ENCODE assay signal across 10 cellular contexts in the genomic region with DNA sequence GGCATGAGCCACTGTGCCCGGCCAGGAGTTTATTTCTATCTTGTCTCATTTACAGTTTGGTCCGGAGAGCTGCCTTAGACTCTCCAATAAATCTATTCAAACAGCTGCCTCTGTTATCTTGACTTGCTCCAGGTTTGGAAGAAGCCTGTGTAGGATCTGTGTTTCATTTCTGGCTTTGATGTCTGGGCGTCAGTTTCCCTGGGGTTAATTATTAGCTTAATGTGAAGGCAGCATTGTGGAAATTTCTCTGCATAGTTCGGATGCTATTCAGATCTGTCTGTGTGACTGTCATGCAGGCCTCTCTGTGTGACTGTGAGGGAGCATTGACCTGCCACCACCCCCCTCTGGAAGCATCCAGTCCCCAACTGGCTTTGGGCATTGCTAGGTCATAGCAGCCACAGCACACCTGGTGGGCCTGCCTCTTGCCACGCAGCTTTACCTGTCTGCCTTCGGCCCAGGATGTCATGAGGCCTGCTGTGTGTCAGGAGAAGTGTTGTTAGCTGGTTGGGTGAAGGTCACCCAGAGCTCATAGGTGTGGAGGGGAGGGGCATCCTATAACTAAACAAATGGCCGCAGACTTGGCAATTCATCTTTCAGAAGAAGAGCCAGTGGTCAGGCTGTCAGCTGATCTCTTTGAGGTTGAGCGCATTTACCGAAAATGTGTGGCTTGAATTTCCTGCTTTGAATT. TPM values are rescaled to one million over a fixed set of nuclear protein-coding genes. Genes with fewer than 3 reads are reported as not detected.
DNase-seq lines count a peak whose midpoint lies in the region; ATAC-seq and TF ChIP-seq lines count a peak whose summit lies in the region.
"Had no signal": no experiment of that assay in that cellular context is flagged by ENCODE, and none has a peak within 500 bp of the region (broad histone marks: within the 10 kb centered on the region; RNA-seq: fewer than 3 reads in every experiment).

No MANE protein-coding gene starts in this region.

- POLR2A ChIA-PET in activated B cell treated with CpG ODN at 0.5 μM for 24 hours (lab: Charles Lee): interaction anchor here (0.5 to 2.0 kb wide), 9 partner anchors 8 to 144 kb away, joined by 3 to 11 read pairs (median 4); a partner anchor contains a TSS

- H3K9me3 ChIP-seq in mucosa of rectum (ENCODE audit: control insufficient read depth in 2 of 2, low read length in 2 of 2): no peaks in the 10 kb centered on the region

- peaks cover 80% of the 10 kb centered on the region for H3K36me3 Mint-ChIP-seq in activated B cell treated with CpG ODN at 0.5 μM for 24 hours (ENCODE audit: low read depth)

- peak overlapping the region; percentile 86 for H3K27ac Mint-ChIP-seq in activated B cell treated with CpG ODN at 0.5 μM for 24 hours

- intact Hi-C loops in activated B cell treated with CpG ODN at 0.5 μM for 24 hours (cut with micrococcal nuclease): loop anchor here (1.0 to 2.0 kb wide), 2 partner anchors 8 to 52 kb away; no protein-coding TSS in a partner anchor

- DNase-seq in COLO668 (lab: John Stamatoyannopoulos, UW; ENCODE audit: unreplicated experiment) (peak; percentile 66), activated B cell treated with CpG ODN at 0.5 μM for 24 hours (no peak), mesenteric fat pad (ENCODE audit: low spot score) (no peak)
- DNase-seq in activated CD4-positive, alpha-beta T cell treated with anti-CD3 and anti-CD28 coated beads, Interleukin-2, amount 50 U/mL, for 4 hours: no peak
- DNase-seq: erythroblast, SW 1271 had no signal

- no peaks in the 10 kb centered on the region for H3K27me3 Mint-ChIP-seq in activated B cell treated with CpG ODN at 0.5 μM for 24 hours

- peak overlapping the region; percentile 81 to 83 for H3K27ac ChIP-seq in mucosa of rectum (ENCODE audit: low read depth in 2 of 2, low read length in 2 of 2)

- CTCF ChIA-PET in activated B cell treated with CpG ODN at 0.5 μM for 24 hours (lab: Charles Lee): interaction anchor here (0.8 to 4.4 kb wide), 5 partner anchors 9 to 216 kb away, joined by 3 to 22 read pairs (median 4); no protein-coding TSS in a partner anchor

- H3K9ac ChIP-seq in mucosa of rectum (ENCODE audit: low read depth in 1 of 2, low read length in 2 of 2): peak overlapping the region in 1 of 2 donors; percentile 26

- no peaks in the 10 kb centered on the region for H3K27me3 ChIP-seq in mucosa of rectum (ENCODE audit: control insufficient read depth in 2 of 2, insufficient read depth in 2 of 2, low read length in 2 of 2)

- H3K4me1 Mint-ChIP-seq in activated B cell treated with CpG ODN at 0.5 μM for 24 hours: peaks cover 60% of the 10 kb centered on the region

- peak; percentile 60 for ATAC-seq in GM21737 (IDR thresholded peaks at IDR 0.05; ENCODE audit: unreplicated experiment)
- ATAC-seq in activated B cell treated with CpG ODN at 0.5 μM for 24 hours (ENCODE audit: low read depth): peak; percentile 49
- no peak for ATAC-seq in GM21515 (IDR thresholded peaks at IDR 0.05; ENCODE audit: unreplicated experiment)
- no peak for ATAC-seq in GM21723 (IDR thresholded peaks at IDR 0.05; ENCODE audit: unreplicated experiment)

- no peaks in the 10 kb centered on the region for H3K9me3 Mint-ChIP-seq in activated B cell treated with CpG ODN at 0.5 μM for 24 hours

- TF ChIP-seq CTCF in activated B cell treated with CpG ODN at 0.5 μM for 24 hours (IDR thresholded peaks at IDR 0.05): no peak

- peaks cover 7 to 11% of the 10 kb centered on the region in 2 donors for H3K36me3 ChIP-seq in mucosa of rectum (ENCODE audit: control insufficient read depth in 2 of 2, insufficient read depth in 2 of 2, low read length in 2 of 2)

- H3K4me1 ChIP-seq in mucosa of rectum (ENCODE audit: control insufficient read depth in 2 of 2, insufficient read depth in 2 of 2, low read length in 2 of 2): peaks cover 19% of the 10 kb centered on the region in 2 donors

- H3K4me3 Mint-ChIP-seq in activated B cell treated with CpG ODN at 0.5 μM for 24 hours: peak overlapping the region; percentile 50

- peak overlapping the region in 1 of 2 donors; percentile 7 for H3K4me3 ChIP-seq in mucosa of rectum (ENCODE audit: low read length in 2 of 2)

RNA-seq across cellular contexts. Expression of a gene that starts 9.8 kb away (rescaled TPM):
- total RNA-seq in activated B cell treated with CpG ODN at 0.5 μM for 24 hours: 66.8 and 71.1 TPM in 2 replicates
- total RNA-seq in mesenteric fat pad: 150 TPM

Comparison
In these comparisons a context has a peak if more than half of its experiments do, and no peak if none do; other contexts are left out.
1. ATAC-seq: peak in GM21737 (single experiment) and activated B cell treated with CpG ODN at 0.5 μM for 24 hours (single experiment); none in GM21515 (single experiment) and GM21723 (single experiment).